Comparison of ENCODE assay signal across 1 cellular context in genomic region chr1:113811888-113812660, GRCh38.
TF ChIP-seq lines count a peak whose summit lies in the region.

TSS of gene RSBN1 (minus strand) at chr1:113812476. CDS start at chr1:113812412, 64 bp downstream.

TF ChIP-seq in HepG2, 621 proteins besides CTCF, POLR2A, EP300 and RAD21 (continued from another document and continues in another):
- TF ChIP-seq PHF21A (CRISPR knock-in tag; IDR thresholded peaks at IDR 0.05) (peak; percentile 75), EEA1 (CRISPR knock-in tag; IDR thresholded peaks at IDR 0.05; ENCODE audit: borderline replicate concordance) (peak; percentile 45; the same call in 1 of the 2 replicates), ZNF720 (CRISPR knock-in tag; IDR thresholded peaks at IDR 0.05) (no peak), ATAD3A (CRISPR knock-in tag; IDR thresholded peaks at IDR 0.05) (no peak), ZNF710 (CRISPR knock-in tag; IDR thresholded peaks at IDR 0.05; ENCODE audit: borderline replicate concordance) (peak; percentile 70; the same call in 1 of the 2 replicates), MIXL1 (CRISPR knock-in tag; IDR thresholded peaks at IDR 0.05) (no peak), ZNF704 (CRISPR knock-in tag; IDR thresholded peaks at IDR 0.05; ENCODE audit: borderline replicate concordance) (peak; percentile 82; the same call in 1 of the 2 replicates), ESRRA (CRISPR knock-in tag; IDR thresholded peaks at IDR 0.05; ENCODE audit: low read depth) (0 out of 2 replicates have a peak, but pooled peaks have one; percentile 5), TBP (CRISPR knock-in tag; IDR thresholded peaks at IDR 0.05) (0 out of 2 replicates have a peak, but pooled peaks have one; percentile 48), HNRNPH1 (optimal IDR thresholded peaks at IDR 0.05; ENCODE audit: low read depth, low read length) (no peak), KAT7 (CRISPR knock-in tag; IDR thresholded peaks at IDR 0.05; ENCODE audit: borderline replicate concordance) (peak; percentile 57; the same call in 1 of the 2 replicates), SMYD3 (CRISPR knock-in tag; IDR thresholded peaks at IDR 0.05) (peak; percentile 50; the same call in 1 of the 2 replicates), ZNF350 (CRISPR knock-in tag; IDR thresholded peaks at IDR 0.05; ENCODE audit: borderline replicate concordance, low read depth) (peak; percentile 72), MXI1 (IDR thresholded peaks at IDR 0.05; ENCODE audit: borderline replicate concordance, low read depth, low read length) (peak; percentile 71; the same call in 1 of the 3 replicates), PHF5A (CRISPR knock-in tag; IDR thresholded peaks at IDR 0.05; ENCODE audit: low read depth, unreplicated experiment) (peak; percentile 17), RXRB (CRISPR knock-in tag; IDR thresholded peaks at IDR 0.05; ENCODE audit: borderline replicate concordance) (no peak), ARNTL (CRISPR knock-in tag; IDR thresholded peaks at IDR 0.05) (0 out of 2 replicates have a peak, but pooled peaks have one; percentile 25), ZNF605 (CRISPR knock-in tag; IDR thresholded peaks at IDR 0.05) (peak; percentile 85), ZNF317 (CRISPR knock-in tag; IDR thresholded peaks at IDR 0.05) (peak; percentile 99), ZNF20 (CRISPR knock-in tag; IDR thresholded peaks at IDR 0.05) (no peak), NPAS2 (CRISPR knock-in tag; IDR thresholded peaks at IDR 0.05; ENCODE audit: borderline replicate concordance) (no peak), ZSCAN21 (CRISPR knock-in tag; IDR thresholded peaks at IDR 0.05; ENCODE audit: borderline replicate concordance) (peak; percentile 55; the same call in 1 of the 2 replicates), ASH2L (IDR thresholded peaks at IDR 0.05; ENCODE audit: insufficient read length, low read depth, low read length) (peak; percentile 94), TFAP4 (IDR thresholded peaks at IDR 0.05; ENCODE audit: borderline replicate concordance, low read depth) (no peak), SAFB2 (CRISPR knock-in tag; IDR thresholded peaks at IDR 0.05; ENCODE audit: borderline replicate concordance, low read depth) (peak; percentile 65; the same call in 1 of the 2 replicates), ZNF674 (CRISPR knock-in tag; IDR thresholded peaks at IDR 0.05; ENCODE audit: low read depth) (no peak), ONECUT2 (CRISPR knock-in tag; IDR thresholded peaks at IDR 0.05) (no peak), PCBP1 (IDR thresholded peaks at IDR 0.05; ENCODE audit: borderline replicate concordance, low read depth, low read length) (0 out of 2 replicates have a peak, but pooled peaks have one; percentile 46), MYC (CRISPR knock-in tag; IDR thresholded peaks at IDR 0.05; ENCODE audit: borderline replicate concordance) (peak; percentile 85; the same call in 1 of the 2 replicates), KLF9 (CRISPR knock-in tag; IDR thresholded peaks at IDR 0.05; ENCODE audit: low read depth) (no peak), ZNF30 (CRISPR knock-in tag; IDR thresholded peaks at IDR 0.05) (no peak), NFKB2 (CRISPR knock-in tag; IDR thresholded peaks at IDR 0.05; ENCODE audit: borderline replicate concordance) (peak; percentile 12; the same call in 1 of the 2 replicates), POGZ (CRISPR knock-in tag; IDR thresholded peaks at IDR 0.05) (peak; percentile 88), ISX (CRISPR knock-in tag; conservative IDR thresholded peaks at IDR 0.05) (0 out of 2 replicates have a peak, but pooled peaks have one; percentile 14), ZNF670 (CRISPR knock-in tag; IDR thresholded peaks at IDR 0.05; ENCODE audit: borderline replicate concordance) (peak; percentile 73; the same call in 1 of the 2 replicates), ZNF10 (CRISPR knock-in tag; IDR thresholded peaks at IDR 0.05; ENCODE audit: borderline replicate concordance, low read depth) (no peak), KLF12 (CRISPR knock-in tag; IDR thresholded peaks at IDR 0.05; ENCODE audit: borderline replicate concordance) (peak; percentile 69; the same call in 1 of the 2 replicates), HES4 (CRISPR knock-in tag; IDR thresholded peaks at IDR 0.05; ENCODE audit: borderline replicate concordance) (peak; percentile 40), ZNF878 (CRISPR knock-in tag; IDR thresholded peaks at IDR 0.05) (0 out of 2 replicates have a peak, but pooled peaks have one; percentile 60), KDM5A (IDR thresholded peaks at IDR 0.05; ENCODE audit: borderline replicate concordance, low read length) (peak; percentile 61; the same call in 1 of the 2 replicates), MAFG (CRISPR knock-in tag; IDR thresholded peaks at IDR 0.05) (peak; percentile 65; the same call in 1 of the 2 replicates), ZSCAN9 (CRISPR knock-in tag; IDR thresholded peaks at IDR 0.05; ENCODE audit: borderline replicate concordance) (peak; percentile 79; the same call in 1 of the 2 replicates), TBX3 (IDR thresholded peaks at IDR 0.05; ENCODE audit: borderline replicate concordance) (no peak), NAIF1 (CRISPR knock-in tag; IDR thresholded peaks at IDR 0.05; ENCODE audit: borderline replicate concordance) (peak; percentile 73), NFRKB (IDR thresholded peaks at IDR 0.05) (no peak), ZSCAN25 (CRISPR knock-in tag; IDR thresholded peaks at IDR 0.05) (peak; percentile 22; the same call in 1 of the 2 replicates)
- TF ChIP-seq, protein P1, sequence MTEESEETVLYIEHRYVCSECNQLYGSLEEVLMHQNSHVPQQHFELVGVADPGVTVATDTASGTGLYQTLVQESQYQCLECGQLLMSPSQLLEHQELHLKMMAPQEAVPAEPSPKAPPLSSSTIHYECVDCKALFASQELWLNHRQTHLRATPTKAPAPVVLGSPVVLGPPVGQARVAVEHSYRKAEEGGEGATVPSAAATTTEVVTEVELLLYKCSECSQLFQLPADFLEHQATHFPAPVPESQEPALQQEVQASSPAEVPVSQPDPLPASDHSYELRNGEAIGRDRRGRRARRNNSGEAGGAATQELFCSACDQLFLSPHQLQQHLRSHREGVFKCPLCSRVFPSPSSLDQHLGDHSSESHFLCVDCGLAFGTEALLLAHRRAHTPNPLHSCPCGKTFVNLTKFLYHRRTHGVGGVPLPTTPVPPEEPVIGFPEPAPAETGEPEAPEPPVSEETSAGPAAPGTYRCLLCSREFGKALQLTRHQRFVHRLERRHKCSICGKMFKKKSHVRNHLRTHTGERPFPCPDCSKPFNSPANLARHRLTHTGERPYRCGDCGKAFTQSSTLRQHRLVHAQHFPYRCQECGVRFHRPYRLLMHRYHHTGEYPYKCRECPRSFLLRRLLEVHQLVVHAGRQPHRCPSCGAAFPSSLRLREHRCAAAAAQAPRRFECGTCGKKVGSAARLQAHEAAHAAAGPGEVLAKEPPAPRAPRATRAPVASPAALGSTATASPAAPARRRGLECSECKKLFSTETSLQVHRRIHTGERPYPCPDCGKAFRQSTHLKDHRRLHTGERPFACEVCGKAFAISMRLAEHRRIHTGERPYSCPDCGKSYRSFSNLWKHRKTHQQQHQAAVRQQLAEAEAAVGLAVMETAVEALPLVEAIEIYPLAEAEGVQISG (CRISPR knock-in tag; IDR thresholded peaks at IDR 0.05) = peak; percentile 92
- TF ChIP-seq, protein P2, sequence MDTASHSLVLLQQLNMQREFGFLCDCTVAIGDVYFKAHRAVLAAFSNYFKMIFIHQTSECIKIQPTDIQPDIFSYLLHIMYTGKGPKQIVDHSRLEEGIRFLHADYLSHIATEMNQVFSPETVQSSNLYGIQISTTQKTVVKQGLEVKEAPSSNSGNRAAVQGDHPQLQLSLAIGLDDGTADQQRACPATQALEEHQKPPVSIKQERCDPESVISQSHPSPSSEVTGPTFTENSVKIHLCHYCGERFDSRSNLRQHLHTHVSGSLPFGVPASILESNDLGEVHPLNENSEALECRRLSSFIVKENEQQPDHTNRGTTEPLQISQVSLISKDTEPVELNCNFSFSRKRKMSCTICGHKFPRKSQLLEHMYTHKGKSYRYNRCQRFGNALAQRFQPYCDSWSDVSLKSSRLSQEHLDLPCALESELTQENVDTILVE (CRISPR knock-in tag; IDR thresholded peaks at IDR 0.05) = peak; percentile 76
- TF ChIP-seq, protein P3, sequence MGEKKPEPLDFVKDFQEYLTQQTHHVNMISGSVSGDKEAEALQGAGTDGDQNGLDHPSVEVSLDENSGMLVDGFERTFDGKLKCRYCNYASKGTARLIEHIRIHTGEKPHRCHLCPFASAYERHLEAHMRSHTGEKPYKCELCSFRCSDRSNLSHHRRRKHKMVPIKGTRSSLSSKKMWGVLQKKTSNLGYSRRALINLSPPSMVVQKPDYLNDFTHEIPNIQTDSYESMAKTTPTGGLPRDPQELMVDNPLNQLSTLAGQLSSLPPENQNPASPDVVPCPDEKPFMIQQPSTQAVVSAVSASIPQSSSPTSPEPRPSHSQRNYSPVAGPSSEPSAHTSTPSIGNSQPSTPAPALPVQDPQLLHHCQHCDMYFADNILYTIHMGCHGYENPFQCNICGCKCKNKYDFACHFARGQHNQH (CRISPR knock-in tag; IDR thresholded peaks at IDR 0.05) = peak; percentile 76
- TF ChIP-seq, protein P4, sequence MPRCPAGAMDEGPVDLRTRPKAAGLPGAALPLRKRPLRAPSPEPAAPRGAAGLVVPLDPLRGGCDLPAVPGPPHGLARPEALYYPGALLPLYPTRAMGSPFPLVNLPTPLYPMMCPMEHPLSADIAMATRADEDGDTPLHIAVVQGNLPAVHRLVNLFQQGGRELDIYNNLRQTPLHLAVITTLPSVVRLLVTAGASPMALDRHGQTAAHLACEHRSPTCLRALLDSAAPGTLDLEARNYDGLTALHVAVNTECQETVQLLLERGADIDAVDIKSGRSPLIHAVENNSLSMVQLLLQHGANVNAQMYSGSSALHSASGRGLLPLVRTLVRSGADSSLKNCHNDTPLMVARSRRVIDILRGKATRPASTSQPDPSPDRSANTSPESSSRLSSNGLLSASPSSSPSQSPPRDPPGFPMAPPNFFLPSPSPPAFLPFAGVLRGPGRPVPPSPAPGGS (CRISPR knock-in tag; IDR thresholded peaks at IDR 0.05) = peak; percentile 74; the same call in 1 of the 2 replicates
- TF ChIP-seq, protein P5, sequence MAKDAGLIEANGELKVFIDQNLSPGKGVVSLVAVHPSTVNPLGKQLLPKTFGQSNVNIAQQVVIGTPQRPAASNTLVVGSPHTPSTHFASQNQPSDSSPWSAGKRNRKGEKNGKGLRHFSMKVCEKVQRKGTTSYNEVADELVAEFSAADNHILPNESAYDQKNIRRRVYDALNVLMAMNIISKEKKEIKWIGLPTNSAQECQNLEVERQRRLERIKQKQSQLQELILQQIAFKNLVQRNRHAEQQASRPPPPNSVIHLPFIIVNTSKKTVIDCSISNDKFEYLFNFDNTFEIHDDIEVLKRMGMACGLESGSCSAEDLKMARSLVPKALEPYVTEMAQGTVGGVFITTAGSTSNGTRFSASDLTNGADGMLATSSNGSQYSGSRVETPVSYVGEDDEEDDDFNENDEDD (CRISPR knock-in tag; IDR thresholded peaks at IDR 0.05; ENCODE audit: borderline replicate concordance) = peak; percentile 96
- TF ChIP-seq, protein P6, sequence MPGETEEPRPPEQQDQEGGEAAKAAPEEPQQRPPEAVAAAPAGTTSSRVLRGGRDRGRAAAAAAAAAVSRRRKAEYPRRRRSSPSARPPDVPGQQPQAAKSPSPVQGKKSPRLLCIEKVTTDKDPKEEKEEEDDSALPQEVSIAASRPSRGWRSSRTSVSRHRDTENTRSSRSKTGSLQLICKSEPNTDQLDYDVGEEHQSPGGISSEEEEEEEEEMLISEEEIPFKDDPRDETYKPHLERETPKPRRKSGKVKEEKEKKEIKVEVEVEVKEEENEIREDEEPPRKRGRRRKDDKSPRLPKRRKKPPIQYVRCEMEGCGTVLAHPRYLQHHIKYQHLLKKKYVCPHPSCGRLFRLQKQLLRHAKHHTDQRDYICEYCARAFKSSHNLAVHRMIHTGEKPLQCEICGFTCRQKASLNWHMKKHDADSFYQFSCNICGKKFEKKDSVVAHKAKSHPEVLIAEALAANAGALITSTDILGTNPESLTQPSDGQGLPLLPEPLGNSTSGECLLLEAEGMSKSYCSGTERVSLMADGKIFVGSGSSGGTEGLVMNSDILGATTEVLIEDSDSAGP (CRISPR knock-in tag; IDR thresholded peaks at IDR 0.05; ENCODE audit: borderline replicate concordance) = peak; percentile 73
